Comparison of ENCODE assay signal across 13 cellular contexts in genomic region chr13:112712451-112712881, GRCh38. TPM values are rescaled to one million over a fixed set of nuclear protein-coding genes. Genes with fewer than 3 reads are reported as not detected.
DNase-seq lines count a peak whose midpoint lies in the region; ATAC-seq and TF ChIP-seq lines count a peak whose summit lies in the region.
"Had no signal": no experiment of that assay in that cellular context is flagged by ENCODE, and none has a peak within 500 bp of the region (broad histone marks: within the 10 kb centered on the region; RNA-seq: fewer than 3 reads in every experiment).

No MANE protein-coding gene starts in this region.

- H3K36me3 ChIP-seq in SK-N-SH (replicated peaks in 1 of 2; ENCODE audit: control insufficient read depth in 1 of 2, insufficient read depth in 2 of 2, low read length in 1 of 2) (no peaks in the 10 kb centered on the region), heart left ventricle (peaks cover 0 to 7% (median 0%) of the 10 kb centered on the region in 9 donors), upper lobe of right lung (peaks cover 3% of the 10 kb centered on the region)

- no peak for TF ChIP-seq CTCF in SK-N-SH (IDR thresholded peaks at IDR 0.05)
- no peak for TF ChIP-seq CTCF in heart left ventricle (IDR thresholded peaks at IDR 0.05)
- TF ChIP-seq CTCF in osteocyte (IDR thresholded peaks at IDR 0.05) = no peak
- TF ChIP-seq CTCF in upper lobe of right lung (IDR thresholded peaks at IDR 0.05) = no peak
- no peak for TF ChIP-seq CTCF in omental fat pad (IDR thresholded peaks at IDR 0.05)

- H3K4me3 ChIP-seq in SK-N-SH (ENCODE audit: low read depth in 2 of 2, low read length in 1 of 2) = no peak overlapping the region
- H3K4me3 ChIP-seq in heart left ventricle = no peak overlapping the region
- H3K4me3 ChIP-seq in upper lobe of right lung = no peak overlapping the region

- H3K9me3 Mint-ChIP-seq in osteocyte (ENCODE audit: unreplicated experiment) = peaks cover 6% of the 10 kb centered on the region
- H3K9me3 Mint-ChIP-seq: stimulated activated naive CD8-positive, alpha-beta T cell treated with anti-CD3 and anti-CD28 coated beads, Interleukin-15, amount 100 ng/mL, for 72 hours had no signal

- peaks cover 17% of the 10 kb centered on the region for H3K4me1 Mint-ChIP-seq in osteocyte (ENCODE audit: unreplicated experiment)

- H3K4me1 ChIP-seq in SK-N-SH (ENCODE audit: control insufficient read depth in 1 of 2, insufficient read depth in 2 of 2, low read depth in 1 of 2, low read length in 1 of 2) (peaks cover 12 to 15% of the 10 kb centered on the region in 2 experiments; a peak in 3 of 4 replicates), heart left ventricle (peaks cover 18 to 64% (median 41%) of the 10 kb centered on the region in 12 donors), upper lobe of right lung (peaks cover 52% of the 10 kb centered on the region)

- peaks cover 6% of the 10 kb centered on the region; the same call in 1 of the 2 replicates for H3K79me2 ChIP-seq in SK-N-SH (ENCODE audit: insufficient read depth)

- intact Hi-C loops in heart left ventricle (cut with DNase I) (no loop called here), upper lobe of right lung (cut with DNase I) (no loop called here)

- no peak overlapping the region for H2AFZ ChIP-seq in SK-N-SH (ENCODE audit: low read depth)

- DNase-seq in SK-N-SH (no peak), heart left ventricle (peak in 2 of 5 donors; percentile 19 to 25), osteocyte (ENCODE audit: extremely low spot score, unreplicated experiment) (no peak), upper lobe of right lung (no peak), omental fat pad (ENCODE audit: low spot score) (no peak), NAMALWA (ENCODE audit: low spot score) (no peak)
- DNase-seq in stimulated activated CD4-positive, alpha-beta T cell treated with anti-CD3 and anti-CD28 coated beads, Interleukin-2, amount 100 ng/mL, for 24 hours = no peak
- DNase-seq: activated CD8-positive, alpha-beta memory T cell treated with anti-CD3 and anti-CD28 coated beads, Interleukin-2, amount 50 U/mL, for 4 hours; cerebellar nuclear complex; stimulated activated naive CD8-positive, alpha-beta T cell treated with anti-CD3 and anti-CD28 coated beads, Interleukin-15, amount 100 ng/mL, for 72 hours had no signal

- no peaks in the 10 kb centered on the region for H4K20me1 ChIP-seq in SK-N-SH (ENCODE audit: insufficient read depth)

- POLR2A ChIA-PET in SK-N-SH (lab: Yijun Ruan, JAX) = no interaction called here

- WGBS in SK-N-SH (ENCODE audit: low lambda C conversion rate) = 98% methylated on average over 6 of the region's 13 CpGs
- WGBS in heart left ventricle, 4 donors = 81 to 88% (median 85%) methylated on average over 4 to 13 of the region's 13 CpGs

- no peak for TF ChIP-seq RAD21 in SK-N-SH (IDR thresholded peaks at IDR 0.05; ENCODE audit: low read length)

- H3K27me3 ChIP-seq in SK-N-SH (ENCODE audit: insufficient read depth) (no peaks in the 10 kb centered on the region), heart left ventricle (no peaks in the 10 kb centered on the region), upper lobe of right lung (no peaks in the 10 kb centered on the region)

- peak overlapping the region; percentile 83 for H3K27ac Mint-ChIP-seq in osteocyte (ENCODE audit: unreplicated experiment)

- CTCF ChIA-PET in SK-N-SH (lab: Yijun Ruan, JAX) = no interaction called here

- no peak for TF ChIP-seq POLR2A in heart left ventricle (IDR thresholded peaks at IDR 0.05)

- ATAC-seq in SK-N-SH treated with all-trans-retinoic acid at 6 μM for 48 hours (no peak), heart left ventricle (peak in 1 of 4 donors; percentile 1), upper lobe of right lung (no peak), omental fat pad (ENCODE audit: low FRiP score) (no peak)
- ATAC-seq: stimulated activated naive CD8-positive, alpha-beta T cell treated with anti-CD3 and anti-CD28 coated beads, Interleukin-15, amount 100 ng/mL, for 72 hours had no signal

- no peaks in the 10 kb centered on the region for H3K27me3 Mint-ChIP-seq in osteocyte (ENCODE audit: unreplicated experiment)
- H3K27me3 Mint-ChIP-seq: stimulated activated naive CD8-positive, alpha-beta T cell treated with anti-CD3 and anti-CD28 coated beads, Interleukin-15, amount 100 ng/mL, for 72 hours had no signal

- no peak overlapping the region for H3K9ac ChIP-seq in SK-N-SH
- H3K9ac ChIP-seq: KMS-11 had no signal

- H3K4me3 Mint-ChIP-seq in osteocyte (ENCODE audit: unreplicated experiment) = no peak overlapping the region
- H3K4me3 Mint-ChIP-seq: stimulated activated naive CD8-positive, alpha-beta T cell treated with anti-CD3 and anti-CD28 coated beads, Interleukin-15, amount 100 ng/mL, for 72 hours had no signal

- no peaks in the 10 kb centered on the region for H3K9me2 ChIP-seq in SK-N-SH

- peaks cover 2% of the 10 kb centered on the region for H3K36me3 Mint-ChIP-seq in osteocyte (ENCODE audit: unreplicated experiment)

- H3F3A ChIP-seq in SK-N-SH (replicated peaks; ENCODE audit: insufficient read depth) = peaks cover 16% of the 10 kb centered on the region

- no peak for TF ChIP-seq EP300 in SK-N-SH (IDR thresholded peaks at IDR 0.05; ENCODE audit: borderline replicate concordance in 1 of 2, low read depth in 1 of 2, low read length in 1 of 2)

- H3K9me3 ChIP-seq in SK-N-SH = no peaks in the 10 kb centered on the region
- H3K9me3 ChIP-seq in heart left ventricle = peaks cover 0 to 11% (median 0%) of the 10 kb centered on the region in 12 donors
- no peaks in the 10 kb centered on the region for H3K9me3 ChIP-seq in upper lobe of right lung

- H3K27ac ChIP-seq in SK-N-SH (ENCODE audit: low read depth in 2 of 2, low read length in 1 of 2) (peak overlapping the region; percentile 11 to 78; a peak in 2 of 4 replicates), heart left ventricle (peak overlapping the region; percentile 33 to 93 (median 90)), upper lobe of right lung (peak overlapping the region; percentile 82)
- H3K27ac ChIP-seq: 22Rv1, KMS-11 had no signal

- H3K4me2 ChIP-seq in SK-N-SH = peak overlapping the region; percentile 79; the same call in 1 of the 2 replicates
- H3K4me2 ChIP-seq: KMS-11 had no signal

TF ChIP-seq in SK-N-SH, 30 proteins besides CTCF, POLR2A, EP300 and RAD21 (continues in another document):
- no peak for TF ChIP-seq MAX (IDR thresholded peaks at IDR 0.05; ENCODE audit: low read depth)

TF ChIP-seq in SK-N-SH treated with all-trans-retinoic acid at 6 μM for 48 hours, 23 proteins besides CTCF, POLR2A, EP300 and RAD21:
- TF ChIP-seq OSR1 (CRISPR knock-in tag; IDR thresholded peaks at IDR 0.05) (no peak), TSHZ2 (CRISPR knock-in tag; IDR thresholded peaks at IDR 0.05) (no peak)

RNA-seq across cellular contexts. Expression of gene ATP11A, which starts 22.6 kb away (rescaled TPM):
- polyA plus RNA-seq in SK-N-SH (2012; rRNA removed) (2.9 and 4.1 TPM in 2 replicates), heart left ventricle (10 to 100 TPM; 20.5 to 91.2 TPM)
- polyA plus RNA-seq in SK-N-SH (2012; cell fraction: cytosol; rRNA removed) = 3.0 and 3.8 TPM in 2 replicates
- polyA plus RNA-seq in SK-N-SH (2012; cell fraction: nucleus; rRNA removed) = 11.6 and 12.7 TPM in 2 replicates
- total RNA-seq in heart left ventricle (100 to 1,000 TPM in 5 of 9 donors, 10 to 100 TPM in 4; 51.4 to 146 (median 110) TPM), osteocyte (15.2 and 15.7 TPM in 2 replicates), upper lobe of right lung (377 TPM), omental fat pad (10 to 100 TPM; 32.8 to 61.4 (median 45.7) TPM)
